ENCODE assay signal across 35 cellular contexts in genomic region chr11:62190011-62190410, GRCh38. TPM values are rescaled to one million over a fixed set of nuclear protein-coding genes. Genes with fewer than 3 reads are reported as not detected.
"Had no signal": no experiment of that assay in that cellular context is flagged by ENCODE, and none has a peak within 500 bp of the region (broad histone marks: within the 10 kb centered on the region; RNA-seq: fewer than 3 reads in every experiment).

Gene SCGB1D1, plus strand, starts transcription at chr11:62190216. Its CDS starts 69 bp downstream, at chr11:62190285.

- ATAC-seq: activated CD8-positive, alpha-beta memory T cell treated with anti-CD3 and anti-CD28 coated beads, Interleukin-2, amount 10 ng/mL, durations not matched to agents 7 days and 5 days; activated naive CD8-positive, alpha-beta T cell treated with anti-CD3 and anti-CD28 coated beads, Interleukin-2, amount 50 U/mL, for 24 hours; K562; Right ventricle myocardium inferior had no signal

- H3K27ac Mint-ChIP-seq: activated CD4-positive, alpha-beta memory T cell treated with anti-CD3 and anti-CD28 coated beads, Interleukin-2, amount 10 ng/mL, durations not matched to agents 7 days and 5 days; activated CD8-positive, alpha-beta memory T cell treated with anti-CD3 and anti-CD28 coated beads, Interleukin-2, amount 10 ng/mL, durations not matched to agents 7 days and 5 days; activated naive CD4-positive, alpha-beta T cell treated with anti-CD3 and anti-CD28 coated beads, Interleukin-2, amount 10 ng/mL, durations not matched to agents 7 days and 5 days; activated naive CD8-positive, alpha-beta T cell; activated naive CD8-positive, alpha-beta T cell treated with anti-CD3 and anti-CD28 coated beads, Interleukin-2, amount 50 U/mL, for 24 hours; brain had no signal

- DNase-seq: activated CD4-positive, alpha-beta memory T cell treated with anti-CD3 and anti-CD28 coated beads, Interleukin-2, amount 10 ng/mL, durations not matched to agents 7 days and 5 days; activated CD4-positive, alpha-beta T cell treated with anti-CD3 and anti-CD28 coated beads for 1 hour; activated CD4-positive, alpha-beta T cell treated with anti-CD3 and anti-CD28 coated beads for 48 hours; activated CD4-positive, CD25-positive, alpha-beta regulatory T cell; activated CD8-positive, alpha-beta memory T cell treated with anti-CD3 and anti-CD28 coated beads for 24 hours; activated CD8-positive, alpha-beta memory T cell treated with anti-CD3 and anti-CD28 coated beads, Interleukin-2, amount 10 ng/mL, durations not matched to agents 7 days and 5 days; activated CD8-positive, alpha-beta memory T cell treated with anti-CD3 and anti-CD28 coated beads, Interleukin-2, amount 50 U/mL, for 48 hours; activated effector memory CD4-positive, alpha-beta T cell treated with Interleukin-2 at 50 U/mL for 16 hours; activated naive CD4-positive, alpha-beta T cell treated with anti-CD3 and anti-CD28 coated beads, Interleukin-2, amount 10 ng/mL, durations not matched to agents 7 days and 5 days; activated naive CD8-positive, alpha-beta T cell treated with anti-CD3 and anti-CD28 coated beads, Interleukin-2, amount 50 U/mL, for 24 hours; activated T-cell treated with anti-CD3 and anti-CD28 coated beads, Interleukin-2, amount 50 U/mL, for 48 hours; anterior cingulate cortex; central memory CD4-positive, alpha-beta T cell; NCI-H1092 treated with DMSO at 0.1 percent for 48 hours; NCI-H1436; NCI-H187; NCI-H2029 treated with DMSO at 0.1 percent for 48 hours; NCI-H2171; NCI-H446 treated with DMSO at 0.1 percent for 48 hours; NCI-H524; PC-9; SW 1271; T-helper 1 cell; T1000; WERI-Rb-1 had no signal

- H3K4me3 ChIP-seq: K562, PC-9 had no signal

- H3K36me3 Mint-ChIP-seq: activated CD8-positive, alpha-beta memory T cell treated with anti-CD3 and anti-CD28 coated beads, Interleukin-2, amount 10 ng/mL, durations not matched to agents 7 days and 5 days; activated naive CD4-positive, alpha-beta T cell treated with anti-CD3 and anti-CD28 coated beads, Interleukin-2, amount 10 ng/mL, durations not matched to agents 7 days and 5 days; brain had no signal

- H3K27ac ChIP-seq: PC-9, RWPE1, WERI-Rb-1 had no signal

- H3K36me3 ChIP-seq: WERI-Rb-1 had no signal

- H3K9me3 Mint-ChIP-seq: activated CD4-positive, alpha-beta memory T cell treated with anti-CD3 and anti-CD28 coated beads, Interleukin-2, amount 10 ng/mL, durations not matched to agents 7 days and 5 days; activated naive CD4-positive, alpha-beta T cell treated with anti-CD3 and anti-CD28 coated beads, Interleukin-2, amount 10 ng/mL, durations not matched to agents 7 days and 5 days; activated naive CD8-positive, alpha-beta T cell treated with anti-CD3 and anti-CD28 coated beads, Interleukin-2, amount 50 U/mL, for 24 hours had no signal

- H3K4me1 Mint-ChIP-seq: activated CD4-positive, alpha-beta memory T cell treated with anti-CD3 and anti-CD28 coated beads, Interleukin-2, amount 10 ng/mL, durations not matched to agents 7 days and 5 days; activated CD8-positive, alpha-beta memory T cell treated with anti-CD3 and anti-CD28 coated beads, Interleukin-2, amount 10 ng/mL, durations not matched to agents 7 days and 5 days; activated naive CD4-positive, alpha-beta T cell treated with anti-CD3 and anti-CD28 coated beads, Interleukin-2, amount 10 ng/mL, durations not matched to agents 7 days and 5 days; activated naive CD8-positive, alpha-beta T cell treated with anti-CD3 and anti-CD28 coated beads, Interleukin-2, amount 50 U/mL, for 24 hours; brain had no signal

- H3K4me3 Mint-ChIP-seq: activated CD4-positive, alpha-beta memory T cell treated with anti-CD3 and anti-CD28 coated beads, Interleukin-2, amount 10 ng/mL, durations not matched to agents 7 days and 5 days; activated CD8-positive, alpha-beta memory T cell treated with anti-CD3 and anti-CD28 coated beads, Interleukin-2, amount 10 ng/mL, durations not matched to agents 7 days and 5 days; activated naive CD4-positive, alpha-beta T cell treated with anti-CD3 and anti-CD28 coated beads, Interleukin-2, amount 10 ng/mL, durations not matched to agents 7 days and 5 days; activated naive CD8-positive, alpha-beta T cell; activated naive CD8-positive, alpha-beta T cell treated with anti-CD3 and anti-CD28 coated beads, Interleukin-2, amount 50 U/mL, for 24 hours; brain had no signal

RNA-seq across cellular contexts. Expression of gene SCGB1D1, which starts in this region (rescaled TPM):
- total RNA-seq: activated CD4-positive, alpha-beta memory T cell treated with anti-CD3 and anti-CD28 coated beads, Interleukin-2, amount 10 ng/mL, durations not matched to agents 7 days and 5 days; activated CD8-positive, alpha-beta memory T cell treated with anti-CD3 and anti-CD28 coated beads, Interleukin-2, amount 10 ng/mL, durations not matched to agents 7 days and 5 days; bronchial epithelial cell; chondrocyte; K562; M059J; OCI-LY7; PC-9; Right ventricle myocardium inferior; T-helper 2 cell treated with Interferon-gamma antibody and Interleukin-4, amounts not matched to agents 100 ng/mL and 5 ng/mL, for 36 hours had no signal
- polyA plus RNA-seq: K562 had no signal
